8 cellular contexts compared by ENCODE assay signal in genomic region chr19:17260842-17261325, GRCh38. TPM values are rescaled to one million over a fixed set of nuclear protein-coding genes. Genes with fewer than 3 reads are reported as not detected.
DNase-seq lines count a peak whose midpoint lies in the region; ATAC-seq lines count a peak whose summit lies in the region.

No MANE protein-coding gene starts in this region.

- H3K27ac ChIP-seq in iPS DF 6.9 (ENCODE audit: low read length): no peak overlapping the region

- in situ Hi-C loops in G401 (cut with HindIII; ENCODE audit: low sequenced_read_pairs): no loop called here

- peaks cover 5% of the 10 kb centered on the region for H3K9me3 ChIP-seq in iPS DF 6.9 (ENCODE audit: control insufficient read depth, insufficient read depth, low read length)

- no CpG with 5 or more reads among the region's 15 CpGs for WGBS in iPS DF 6.9 (ENCODE audit: insufficient coverage, insufficient read length)

- ATAC-seq in HG02610 (IDR thresholded peaks at IDR 0.05; ENCODE audit: unreplicated experiment): peak; percentile 80

- H3K36me3 ChIP-seq in iPS DF 6.9 (ENCODE audit: control insufficient read depth, insufficient read depth, low read length): peaks cover 12% of the 10 kb centered on the region

- DNase-seq in G401 (ENCODE audit: low spot score) (peak; percentile 63), NCI-H2029 (lab: John Stamatoyannopoulos, UW) (peak; percentile 84), T-helper 22 cell (ENCODE audit: low read depth) (peak; percentile 71), amygdala (lab: John Stamatoyannopoulos, UW) (peak in 30 of 56 donors; percentile 4 to 72 (median 22)), iPS DF 6.9 (ENCODE audit: low read depth, low spot score) (peak; percentile 88), dedifferentiated amniotic fluid mesenchymal stem cell (ENCODE audit: extremely low spot score) (no peak)
- peak; percentile 93 for DNase-seq in stimulated activated CD4-positive, alpha-beta T cell treated with anti-CD3 and anti-CD28 coated beads, Interleukin-15, amount 100 ng/mL, for 24 hours

- no peaks in the 10 kb centered on the region for H3K27me3 ChIP-seq in iPS DF 6.9 (ENCODE audit: control insufficient read depth, insufficient read depth, low read length)

- 0 out of 2 replicates have a peak, but pooled peaks cover 2% of the 10 kb centered on the region for H3K4me1 ChIP-seq in iPS DF 6.9 (ENCODE audit: control insufficient read depth, insufficient read depth, low read length)

- H3K4me3 ChIP-seq in iPS DF 6.9 (ENCODE audit: low read length): no peak overlapping the region

RNA-seq across cellular contexts. Expression of gene USHBP1, which starts 3.7 kb away (rescaled TPM):
- 0.41 and 4.9 TPM in 2 replicates for total RNA-seq in G401 (2014; rRNA removed; shearing (Covaris generic))

RNA-seq across cellular contexts. Expression of gene BABAM1, which starts 6.4 kb away (rescaled TPM):
- total RNA-seq in G401 (2014; rRNA removed; shearing (Covaris generic)): 166 and 237 TPM in 2 replicates

RNA-seq across cellular contexts. Expression of gene NR2F6, which starts 15.2 kb away (rescaled TPM):
- total RNA-seq in G401 (2014; rRNA removed; shearing (Covaris generic)): 232 and 271 TPM in 2 replicates

RNA-seq across cellular contexts. Expression of gene ANKLE1, which starts 20.8 kb away (rescaled TPM):
- 0.06 and 1.3 TPM in 2 replicates for total RNA-seq in G401 (2014; rRNA removed; shearing (Covaris generic))

RNA-seq across cellular contexts. Expression of gene OCEL1, which starts 34.9 kb away (rescaled TPM):
- total RNA-seq in G401 (2014; rRNA removed; shearing (Covaris generic)): 14.8 and 21.7 TPM in 2 replicates
